8 cellular contexts compared by ENCODE assay signal in the genomic region with DNA sequence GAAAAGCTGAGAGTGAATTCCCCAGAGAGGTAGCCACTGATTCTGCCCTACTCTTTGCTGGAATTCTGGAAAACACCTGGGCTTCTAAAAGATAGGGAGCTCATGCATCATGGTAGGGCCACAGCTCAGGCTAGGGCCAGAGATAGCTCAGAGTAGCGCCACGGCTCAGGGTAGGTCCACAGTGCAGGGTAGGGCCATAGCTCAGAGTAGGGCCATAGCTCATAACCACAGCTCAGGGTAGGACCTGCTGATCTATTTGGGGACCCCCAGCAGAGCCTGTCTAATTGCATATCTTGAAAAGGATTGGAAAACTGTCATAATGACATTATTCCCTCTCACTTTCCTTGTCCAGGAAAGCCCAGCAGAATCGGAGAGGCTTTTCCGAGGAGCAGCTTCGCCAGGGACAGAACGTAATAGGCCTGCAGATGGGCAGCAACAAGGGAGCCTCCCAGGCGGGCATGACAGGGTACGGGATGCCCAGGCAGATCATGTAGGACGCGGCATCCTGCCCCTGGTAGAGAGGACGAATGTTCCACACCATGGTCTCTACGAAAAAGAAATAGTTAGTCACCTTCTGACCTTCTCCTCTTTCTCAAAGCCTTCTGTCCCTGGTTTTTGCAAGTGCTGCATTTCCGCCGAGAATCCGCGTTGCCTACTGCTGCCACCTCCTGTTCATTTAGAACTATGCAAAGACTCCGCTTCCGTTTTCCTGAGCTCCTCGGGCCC. TPM values are rescaled to one million over a fixed set of nuclear protein-coding genes. Genes with fewer than 3 reads are reported as not detected.
DNase-seq lines count a peak whose midpoint lies in the region; ATAC-seq and TF ChIP-seq lines count a peak whose summit lies in the region.

No MANE protein-coding gene starts in this region.

- peak; percentile 93 for ATAC-seq in activated CD8-positive, alpha-beta T cell treated with anti-CD3 and anti-CD28 coated beads for 36 hours

- H2BK120ac ChIP-seq in mesenchymal stem cell (ENCODE audit: low read depth, low read length): no peak overlapping the region

- no peak overlapping the region for H2AFZ ChIP-seq in mesenchymal stem cell (ENCODE audit: low read depth, low read length)

- no peak overlapping the region for H3K4ac ChIP-seq in mesenchymal stem cell (ENCODE audit: low read depth in 1 of 2, low read length in 2 of 2)

- no peak overlapping the region for H3K18ac ChIP-seq in mesenchymal stem cell (ENCODE audit: low read depth in 1 of 2, low read length in 2 of 2)

- no peak overlapping the region for H2BK12ac ChIP-seq in mesenchymal stem cell (ENCODE audit: low read length in 2 of 2)

- DNase-seq in GM10248 (ENCODE audit: extremely low spot score) (peak; percentile 66), H7 (peak; percentile 56), MV-4-11 (lab: John Stamatoyannopoulos, UW) (peak; percentile 53), mesenchymal stem cell (peak; percentile 82), UCSD-AML1 (lab: John Stamatoyannopoulos, UW; ENCODE audit: unreplicated experiment) (no peak)
- DNase-seq in activated CD8-positive, alpha-beta T cell treated with anti-CD3 and anti-CD28 coated beads for 36 hours: peak; percentile 83
- peak; percentile 6 to 36 (median 9) for DNase-seq in effector memory CD4-positive, alpha-beta T cell
- peak; percentile 71 for DNase-seq in stimulated activated CD8-positive, alpha-beta memory T cell treated with anti-CD3 and anti-CD28 coated beads, Interleukin-4, amount 100 ng/mL, for 48 hours

- H3K14ac ChIP-seq in mesenchymal stem cell (ENCODE audit: low read length in 2 of 2): no peak overlapping the region

- peaks cover 21% of the 10 kb centered on the region for H3K4me1 Mint-ChIP-seq in activated CD8-positive, alpha-beta T cell treated with anti-CD3 and anti-CD28 coated beads for 36 hours (ENCODE audit: low read depth)

- H4K8ac ChIP-seq in mesenchymal stem cell (ENCODE audit: low read length): peak overlapping the region; percentile 82

- no peaks in the 10 kb centered on the region; the same call in 1 of the 2 replicates for H3K27me3 ChIP-seq in H7 (ENCODE audit: control insufficient read depth, insufficient read depth, low read length)
- H3K27me3 ChIP-seq in effector memory CD4-positive, alpha-beta T cell (replicated peaks; ENCODE audit: control insufficient read depth, insufficient read depth, low read length, poor library complexity, severe bottlenecking): no peaks in the 10 kb centered on the region
- H3K27me3 ChIP-seq in mesenchymal stem cell (ENCODE audit: control insufficient read depth in 1 of 2, insufficient read depth in 1 of 2, low read length in 2 of 2): no peaks in the 10 kb centered on the region

- peak overlapping the region; percentile 11 for H2BK5ac ChIP-seq in mesenchymal stem cell (ENCODE audit: low read depth, low read length, poor library complexity, severe bottlenecking)

- no peak overlapping the region for H2BK15ac ChIP-seq in mesenchymal stem cell (ENCODE audit: low read depth, poor library complexity, severe bottlenecking)

- H3K36me3 Mint-ChIP-seq in activated CD8-positive, alpha-beta T cell treated with anti-CD3 and anti-CD28 coated beads for 36 hours (ENCODE audit: low read depth): no peaks in the 10 kb centered on the region

- H3K4me3 ChIP-seq in H7 (ENCODE audit: insufficient read depth, low read depth, low read length) (no peak overlapping the region), mesenchymal stem cell (ENCODE audit: insufficient read depth in 1 of 2, low read depth in 1 of 2, low read length in 2 of 2) (no peak overlapping the region)
- no peak overlapping the region for H3K4me3 ChIP-seq in effector memory CD4-positive, alpha-beta T cell (ENCODE audit: insufficient read depth, low read depth, low read length, poor library complexity, severe bottlenecking)

- no peak overlapping the region for H3K4me3 Mint-ChIP-seq in activated CD8-positive, alpha-beta T cell treated with anti-CD3 and anti-CD28 coated beads for 36 hours

- H3K9ac ChIP-seq in mesenchymal stem cell (ENCODE audit: low read length): peak overlapping the region; percentile 57

- POLR2A ChIA-PET in GM10248 (lab: Yijun Ruan, JAX): no interaction called here
- POLR2A ChIA-PET in activated CD8-positive, alpha-beta T cell treated with anti-CD3 and anti-CD28 coated beads for 36 hours (lab: Charles Lee): interaction anchor here (1.1 to 2.1 kb wide), 4 partner anchors 9 to 296 kb away, joined by 3 to 9 read pairs (median 4); a partner anchor contains a TSS

- no peaks in the 10 kb centered on the region for H3K36me3 ChIP-seq in H7 (replicated peaks; ENCODE audit: control insufficient read depth, insufficient read depth, low read length)
- H3K36me3 ChIP-seq in effector memory CD4-positive, alpha-beta T cell (ENCODE audit: control insufficient read depth, insufficient read depth, low read length): no peaks in the 10 kb centered on the region
- H3K36me3 ChIP-seq in mesenchymal stem cell (ENCODE audit: control insufficient read depth in 1 of 2, insufficient read depth in 2 of 2, low read depth in 1 of 2, low read length in 2 of 2): peaks cover 0 to 16% of the 10 kb centered on the region in 2 experiments

- no peak overlapping the region for H3K27ac ChIP-seq in effector memory CD4-positive, alpha-beta T cell (ENCODE audit: insufficient read depth, low read length, poor library complexity, severe bottlenecking)
- H3K27ac ChIP-seq in mesenchymal stem cell (ENCODE audit: low read length, poor library complexity, severe bottlenecking): peak overlapping the region; percentile 55

- H3K27ac Mint-ChIP-seq in activated CD8-positive, alpha-beta T cell treated with anti-CD3 and anti-CD28 coated beads for 36 hours: peak overlapping the region; percentile 43

- H3K4me1 ChIP-seq in effector memory CD4-positive, alpha-beta T cell (ENCODE audit: control insufficient read depth, insufficient read depth, low read length, poor library complexity, severe bottlenecking): peaks cover 6% of the 10 kb centered on the region
- peaks cover 19% of the 10 kb centered on the region for H3K4me1 ChIP-seq in mesenchymal stem cell (ENCODE audit: control insufficient read depth, insufficient read depth, low read depth, low read length)

- H4K91ac ChIP-seq in mesenchymal stem cell (ENCODE audit: low read length): no peak overlapping the region

- H3K9me3 Mint-ChIP-seq in activated CD8-positive, alpha-beta T cell treated with anti-CD3 and anti-CD28 coated beads for 36 hours: no peaks in the 10 kb centered on the region

- H3K9me3 ChIP-seq in effector memory CD4-positive, alpha-beta T cell (ENCODE audit: control insufficient read depth, low read length): no peaks in the 10 kb centered on the region
- H3K9me3 ChIP-seq in mesenchymal stem cell (ENCODE audit: control insufficient read depth, low read length): no peaks in the 10 kb centered on the region

- no peaks in the 10 kb centered on the region for H3K27me3 Mint-ChIP-seq in activated CD8-positive, alpha-beta T cell treated with anti-CD3 and anti-CD28 coated beads for 36 hours

- 56% methylated on average over 16 of the region's 19 CpGs for WGBS in mesenchymal stem cell

- H2AK5ac ChIP-seq in mesenchymal stem cell (ENCODE audit: low read length, severe bottlenecking): peak overlapping the region; percentile 79

- TF ChIP-seq CTCF in GM10248 (IDR thresholded peaks at IDR 0.05; ENCODE audit: control extremely low read depth, extremely low read depth, low read depth, missing control alignments): peak; percentile 76
- TF ChIP-seq CTCF in activated CD8-positive, alpha-beta T cell treated with anti-CD3 and anti-CD28 coated beads for 36 hours (IDR thresholded peaks at IDR 0.05): peak; percentile 86

- H3K79me1 ChIP-seq in mesenchymal stem cell (replicated peaks; ENCODE audit: low read length, poor library complexity, severe bottlenecking): peaks cover 4% of the 10 kb centered on the region

- no peak overlapping the region for H3K23ac ChIP-seq in mesenchymal stem cell (ENCODE audit: low read length in 2 of 2)

- CTCF ChIA-PET in GM10248 (lab: Yijun Ruan, JAX): interaction anchor here (0.6 to 13.8 kb wide), 46 partner anchors 11 to 489 kb away, joined by 3 to 383 read pairs (median 5); a partner anchor contains a TSS
- CTCF ChIA-PET in activated CD8-positive, alpha-beta T cell treated with anti-CD3 and anti-CD28 coated beads for 36 hours (lab: Charles Lee): interaction anchor here (0.6 to 8.4 kb wide), 50 partner anchors 10 to 360 kb away, joined by 3 to 477 read pairs (median 5); a partner anchor contains a TSS

- intact Hi-C loops in activated CD8-positive, alpha-beta T cell treated with anti-CD3 and anti-CD28 coated beads for 36 hours (cut with micrococcal nuclease): loop anchor here (1.0 kb wide), 1 partner anchor 24 kb away; no protein-coding TSS in a partner anchor

- H3K4me2 ChIP-seq in mesenchymal stem cell (ENCODE audit: low read length, poor library complexity, severe bottlenecking): no peak overlapping the region

RNA-seq across cellular contexts. Expression of a gene that starts 14.5 kb away (rescaled TPM):
- total RNA-seq in H7 (2014; rRNA removed; shearing (Covaris generic)): 3.5 and 4.5 TPM in 2 replicates
- total RNA-seq in activated CD8-positive, alpha-beta T cell treated with anti-CD3 and anti-CD28 coated beads for 36 hours: 1 to 10 TPM in 1 of 2 experiments, under 1 TPM in 1; 0.89 to 1.2 TPM
- 0.07 TPM for polyA plus RNA-seq in mesenchymal stem cell (2013, experiment 1 of 2)
- 0.03 TPM for polyA plus RNA-seq in mesenchymal stem cell (2013, experiment 2 of 2)

RNA-seq across cellular contexts. Expression of a gene that starts 21.3 kb away (rescaled TPM):
- total RNA-seq in H7 (2014; rRNA removed; shearing (Covaris generic)): not detected in 2 replicates
- not detected for total RNA-seq in activated CD8-positive, alpha-beta T cell treated with anti-CD3 and anti-CD28 coated beads for 36 hours
- not detected for polyA plus RNA-seq in mesenchymal stem cell (2013, experiment 1 of 2)
- polyA plus RNA-seq in mesenchymal stem cell (2013, experiment 2 of 2): not detected

RNA-seq across cellular contexts. Expression of a gene that starts 34.4 kb away (rescaled TPM):
- total RNA-seq in H7 (2014; rRNA removed; shearing (Covaris generic)): 34.4 and 36.1 TPM in 2 replicates
- total RNA-seq in activated CD8-positive, alpha-beta T cell treated with anti-CD3 and anti-CD28 coated beads for 36 hours: 10 to 100 TPM; 59.4 to 66.5 TPM
- 14.9 TPM for polyA plus RNA-seq in mesenchymal stem cell (2013, experiment 1 of 2)
- polyA plus RNA-seq in mesenchymal stem cell (2013, experiment 2 of 2): 16.1 TPM
